In genomic region chr5:96957125-96958041, GRCh38 we compare ENCODE assay signal across 1 cellular context.
A peak's percentile ranks its signal among the peaks of the same experiment; 100 is the strongest.
TF ChIP-seq lines count a peak whose summit lies in the region.

No MANE protein-coding gene starts in this region.

TF ChIP-seq in GM12878, 131 proteins besides CTCF, POLR2A, EP300 and RAD21 (continued from another document):
- TF ChIP-seq ZBTB33 (IDR thresholded peaks at IDR 0.05) (no peak), IKZF1 (conservative IDR thresholded peaks at IDR 0.05) (peak; percentile 66), NFIC (IDR thresholded peaks at IDR 0.05; ENCODE audit: low read depth, low read length) (peak; percentile 69), NR2F1 (conservative IDR thresholded peaks at IDR 0.05) (peak; percentile 92), RAD51 (IDR thresholded peaks at IDR 0.05) (peak; percentile 56; the same call in 1 of the 2 replicates), RUNX3 (IDR thresholded peaks at IDR 0.05; ENCODE audit: low read length) (peak; percentile 82), SKIL (IDR thresholded peaks at IDR 0.05; ENCODE audit: low read depth, poor library complexity, severe bottlenecking) (peak; percentile 11), CREM (IDR thresholded peaks at IDR 0.05; ENCODE audit: low read depth) (peak; percentile 29; the same call in 1 of the 2 replicates)
